In genomic region chr2:126776701-126777619, GRCh38 we compare ENCODE assay signal across 8 cellular contexts.
DNase-seq lines count a peak whose midpoint lies in the region; ATAC-seq and TF ChIP-seq lines count a peak whose summit lies in the region.

No MANE protein-coding gene starts in this region.

- ATAC-seq in GM19397 (IDR thresholded peaks at IDR 0.05; ENCODE audit: unreplicated experiment): peak; percentile 91
- peak; percentile 86 for ATAC-seq in HG03521 (IDR thresholded peaks at IDR 0.05; ENCODE audit: unreplicated experiment)

- intact Hi-C loops in esophagus squamous epithelium (cut with DNase I): loop anchor here (5.0 kb wide), 1 partner anchor 250 kb away; no protein-coding TSS in a partner anchor

- DNase-seq in CMK (ENCODE audit: low read depth) (peak; percentile 20), OCI-M2 (lab: John Stamatoyannopoulos, UW; ENCODE audit: unreplicated experiment) (peak; percentile 16), esophagus squamous epithelium (lab: John Stamatoyannopoulos, UW) (no peak)
- peak; percentile 87 to 90 for DNase-seq in activated T-cell treated with anti-CD3 and anti-CD28 coated beads, Interleukin-2, amount 50 U/mL, for 48 hours
- peak; percentile 65 to 72 for DNase-seq in stimulated activated CD8-positive, alpha-beta memory T cell treated with anti-CD3 and anti-CD28 coated beads, Interleukin-7, amount 100 ng/mL, for 1 hour (ENCODE audit: low read depth in 2 of 2)

- peak; percentile 74 to 91 (median 86) for TF ChIP-seq CTCF in esophagus squamous epithelium (IDR thresholded peaks at IDR 0.05)

- H3K9me3 ChIP-seq in esophagus squamous epithelium (no peaks in the 10 kb centered on the region), muscle layer of duodenum (ENCODE audit: control insufficient read depth in 1 of 2, low read length in 2 of 2) (no peaks in the 10 kb centered on the region)

- WGBS in esophagus squamous epithelium, 2 donors: 0 to 4% methylated on average over 11 to 16 of the region's 66 CpGs

- peaks cover 0 to 18% (median 0%) of the 10 kb centered on the region in 4 donors for H3K27me3 ChIP-seq in esophagus squamous epithelium
- no peaks in the 10 kb centered on the region for H3K27me3 ChIP-seq in muscle layer of duodenum (ENCODE audit: low read depth, low read length)

- peak overlapping the region; percentile 30 to 75 (median 53) for H3K4me3 ChIP-seq in esophagus squamous epithelium
- peak overlapping the region; percentile 75 to 81 for H3K4me3 ChIP-seq in muscle layer of duodenum (ENCODE audit: low read depth in 1 of 2, low read length in 2 of 2)

- H3K4me1 ChIP-seq in esophagus squamous epithelium: peaks cover 0 to 15% (median 6%) of the 10 kb centered on the region in 3 donors
- H3K4me1 ChIP-seq in muscle layer of duodenum (ENCODE audit: control insufficient read depth in 1 of 2, insufficient read depth in 2 of 2, low read length in 2 of 2): no peaks in the 10 kb centered on the region

- no peaks in the 10 kb centered on the region for H3K36me3 ChIP-seq in esophagus squamous epithelium
- H3K36me3 ChIP-seq in muscle layer of duodenum (ENCODE audit: control insufficient read depth in 1 of 2, insufficient read depth in 2 of 2, low read length in 2 of 2): no peaks in the 10 kb centered on the region

- H3K27ac ChIP-seq in esophagus squamous epithelium: peak overlapping the region in 3 of 4 donors; percentile 21 to 55 (median 51)
- peak overlapping the region; percentile 67 for H3K27ac ChIP-seq in muscle layer of duodenum (ENCODE audit: low read length)

- no peak for TF ChIP-seq POLR2A in esophagus squamous epithelium (IDR thresholded peaks at IDR 0.05)
